Comparison of ENCODE assay signal across 1 cellular context in the genomic region with DNA sequence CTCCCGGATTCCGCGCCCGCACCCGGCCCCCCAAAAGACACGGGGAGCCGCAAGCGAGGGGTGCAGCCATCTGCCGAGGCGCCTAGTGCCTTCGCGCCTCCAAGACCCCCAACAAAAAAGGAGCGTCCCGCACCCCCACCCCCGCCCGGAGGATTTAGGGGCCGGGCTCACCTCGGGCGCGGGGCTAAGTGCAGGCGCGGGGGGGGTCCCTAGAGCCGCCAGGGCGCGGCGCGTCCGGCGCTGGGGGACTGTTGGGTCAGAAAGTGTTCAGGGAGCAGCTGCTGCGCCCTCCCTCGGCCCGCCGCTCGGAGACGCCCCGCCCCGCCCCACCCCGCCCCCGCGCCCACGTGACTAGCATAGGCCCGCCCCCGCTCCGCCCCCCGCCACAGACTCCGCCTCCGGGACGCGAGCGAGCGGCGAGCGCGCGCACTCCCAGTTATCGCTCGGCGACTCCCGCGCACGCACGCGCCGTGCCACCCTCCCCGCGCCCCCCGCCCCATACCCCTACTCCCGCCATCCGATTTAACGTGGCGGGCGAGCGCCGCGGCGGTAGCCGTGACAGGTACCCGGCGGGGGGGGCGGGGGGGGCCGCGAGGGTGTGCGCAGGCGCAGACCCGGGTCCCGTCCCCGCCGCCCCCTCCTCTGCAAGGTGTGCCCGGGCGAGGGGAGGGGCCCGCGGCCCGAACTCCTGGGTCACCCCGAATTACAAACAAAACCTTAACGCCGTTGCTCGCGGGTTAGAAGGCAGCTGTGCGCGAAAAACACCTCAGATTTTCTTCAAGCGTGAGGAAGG.
TF ChIP-seq lines count a peak whose summit lies in the region.

No MANE protein-coding gene starts in this region.

TF ChIP-seq in HEK293, 187 proteins besides CTCF, POLR2A, EP300 and RAD21 (continued from another document):
- TF ChIP-seq, protein P1, sequence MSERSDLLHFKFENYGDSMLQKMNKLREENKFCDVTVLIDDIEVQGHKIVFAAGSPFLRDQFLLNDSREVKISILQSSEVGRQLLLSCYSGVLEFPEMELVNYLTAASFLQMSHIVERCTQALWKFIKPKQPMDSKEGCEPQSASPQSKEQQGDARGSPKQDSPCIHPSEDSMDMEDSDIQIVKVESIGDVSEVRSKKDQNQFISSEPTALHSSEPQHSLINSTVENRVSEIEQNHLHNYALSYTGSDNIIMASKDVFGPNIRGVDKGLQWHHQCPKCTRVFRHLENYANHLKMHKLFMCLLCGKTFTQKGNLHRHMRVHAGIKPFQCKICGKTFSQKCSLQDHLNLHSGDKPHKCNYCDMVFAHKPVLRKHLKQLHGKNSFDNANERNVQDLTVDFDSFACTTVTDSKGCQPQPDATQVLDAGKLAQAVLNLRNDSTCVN (tag by site-specific recombination; optimal IDR thresholded peaks at IDR 0.05) = peak; percentile 78
- TF ChIP-seq, protein P2, sequence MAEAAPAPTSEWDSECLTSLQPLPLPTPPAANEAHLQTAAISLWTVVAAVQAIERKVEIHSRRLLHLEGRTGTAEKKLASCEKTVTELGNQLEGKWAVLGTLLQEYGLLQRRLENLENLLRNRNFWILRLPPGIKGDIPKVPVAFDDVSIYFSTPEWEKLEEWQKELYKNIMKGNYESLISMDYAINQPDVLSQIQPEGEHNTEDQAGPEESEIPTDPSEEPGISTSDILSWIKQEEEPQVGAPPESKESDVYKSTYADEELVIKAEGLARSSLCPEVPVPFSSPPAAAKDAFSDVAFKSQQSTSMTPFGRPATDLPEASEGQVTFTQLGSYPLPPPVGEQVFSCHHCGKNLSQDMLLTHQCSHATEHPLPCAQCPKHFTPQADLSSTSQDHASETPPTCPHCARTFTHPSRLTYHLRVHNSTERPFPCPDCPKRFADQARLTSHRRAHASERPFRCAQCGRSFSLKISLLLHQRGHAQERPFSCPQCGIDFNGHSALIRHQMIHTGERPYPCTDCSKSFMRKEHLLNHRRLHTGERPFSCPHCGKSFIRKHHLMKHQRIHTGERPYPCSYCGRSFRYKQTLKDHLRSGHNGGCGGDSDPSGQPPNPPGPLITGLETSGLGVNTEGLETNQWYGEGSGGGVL (tag by site-specific recombination; IDR thresholded peaks at IDR 0.05) = peak; percentile 35; the same call in 1 of the 2 replicates
- TF ChIP-seq ZNF510 (tag by site-specific recombination; IDR thresholded peaks at IDR 0.05; ENCODE audit: insufficient replicate concordance) (no peak), ZNF19 (tag by site-specific recombination; IDR thresholded peaks at IDR 0.05; ENCODE audit: low read depth) (no peak), BCL11B (tag by site-specific recombination; IDR thresholded peaks at IDR 0.05; ENCODE audit: low read depth) (0 out of 2 replicates have a peak, but pooled peaks have one; percentile 40), ZNF530 (tag by site-specific recombination; IDR thresholded peaks at IDR 0.05; ENCODE audit: low read depth) (no peak), EGR2 (tag by site-specific recombination; IDR thresholded peaks at IDR 0.05; ENCODE audit: low read depth) (no peak), KLF8 (tag by site-specific recombination; IDR thresholded peaks at IDR 0.05) (peak; percentile 47; the same call in 1 of the 2 replicates), TCF7L2 (IDR thresholded peaks at IDR 0.05; ENCODE audit: borderline replicate concordance, low read depth, low read length) (no peak), SP3 (tag by site-specific recombination; IDR thresholded peaks at IDR 0.05) (peak; percentile 55), ZNF558 (tag by site-specific recombination; IDR thresholded peaks at IDR 0.05) (no peak), GLIS1 (tag by site-specific recombination; IDR thresholded peaks at IDR 0.05) (peak; percentile 38), ZBTB48 (tag by site-specific recombination; IDR thresholded peaks at IDR 0.05) (peak; percentile 82), ZNF311 (tag by site-specific recombination; IDR thresholded peaks at IDR 0.05; ENCODE audit: borderline replicate concordance) (no peak), ZBTB8A (tag by site-specific recombination; IDR thresholded peaks at IDR 0.05) (peak; percentile 88), SCRT1 (tag by site-specific recombination; IDR thresholded peaks at IDR 0.05; ENCODE audit: borderline replicate concordance) (no peak), KLF10 (tag by site-specific recombination; IDR thresholded peaks at IDR 0.05) (peak; percentile 48; the same call in 1 of the 2 replicates), ZNF37A (tag by site-specific recombination; IDR thresholded peaks at IDR 0.05) (no peak), ZNF404 (tag by site-specific recombination; IDR thresholded peaks at IDR 0.05) (no peak), GLIS2 (tag by site-specific recombination; IDR thresholded peaks at IDR 0.05) (peak; percentile 77), BCL11A (tag by site-specific recombination; IDR thresholded peaks at IDR 0.05; ENCODE audit: low read depth) (peak; percentile 63; the same call in 1 of the 2 replicates), ZNF341 (tag by site-specific recombination; IDR thresholded peaks at IDR 0.05; ENCODE audit: low read depth) (peak; percentile 91)
- TF ChIP-seq, protein P3, sequence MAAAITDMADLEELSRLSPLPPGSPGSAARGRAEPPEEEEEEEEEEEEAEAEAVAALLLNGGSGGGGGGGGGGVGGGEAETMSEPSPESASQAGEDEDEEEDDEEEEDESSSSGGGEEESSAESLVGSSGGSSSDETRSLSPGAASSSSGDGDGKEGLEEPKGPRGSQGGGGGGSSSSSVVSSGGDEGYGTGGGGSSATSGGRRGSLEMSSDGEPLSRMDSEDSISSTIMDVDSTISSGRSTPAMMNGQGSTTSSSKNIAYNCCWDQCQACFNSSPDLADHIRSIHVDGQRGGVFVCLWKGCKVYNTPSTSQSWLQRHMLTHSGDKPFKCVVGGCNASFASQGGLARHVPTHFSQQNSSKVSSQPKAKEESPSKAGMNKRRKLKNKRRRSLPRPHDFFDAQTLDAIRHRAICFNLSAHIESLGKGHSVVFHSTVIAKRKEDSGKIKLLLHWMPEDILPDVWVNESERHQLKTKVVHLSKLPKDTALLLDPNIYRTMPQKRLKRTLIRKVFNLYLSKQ (tag by site-specific recombination; IDR thresholded peaks at IDR 0.05; ENCODE audit: borderline replicate concordance) = no peak
- TF ChIP-seq, protein P4, sequence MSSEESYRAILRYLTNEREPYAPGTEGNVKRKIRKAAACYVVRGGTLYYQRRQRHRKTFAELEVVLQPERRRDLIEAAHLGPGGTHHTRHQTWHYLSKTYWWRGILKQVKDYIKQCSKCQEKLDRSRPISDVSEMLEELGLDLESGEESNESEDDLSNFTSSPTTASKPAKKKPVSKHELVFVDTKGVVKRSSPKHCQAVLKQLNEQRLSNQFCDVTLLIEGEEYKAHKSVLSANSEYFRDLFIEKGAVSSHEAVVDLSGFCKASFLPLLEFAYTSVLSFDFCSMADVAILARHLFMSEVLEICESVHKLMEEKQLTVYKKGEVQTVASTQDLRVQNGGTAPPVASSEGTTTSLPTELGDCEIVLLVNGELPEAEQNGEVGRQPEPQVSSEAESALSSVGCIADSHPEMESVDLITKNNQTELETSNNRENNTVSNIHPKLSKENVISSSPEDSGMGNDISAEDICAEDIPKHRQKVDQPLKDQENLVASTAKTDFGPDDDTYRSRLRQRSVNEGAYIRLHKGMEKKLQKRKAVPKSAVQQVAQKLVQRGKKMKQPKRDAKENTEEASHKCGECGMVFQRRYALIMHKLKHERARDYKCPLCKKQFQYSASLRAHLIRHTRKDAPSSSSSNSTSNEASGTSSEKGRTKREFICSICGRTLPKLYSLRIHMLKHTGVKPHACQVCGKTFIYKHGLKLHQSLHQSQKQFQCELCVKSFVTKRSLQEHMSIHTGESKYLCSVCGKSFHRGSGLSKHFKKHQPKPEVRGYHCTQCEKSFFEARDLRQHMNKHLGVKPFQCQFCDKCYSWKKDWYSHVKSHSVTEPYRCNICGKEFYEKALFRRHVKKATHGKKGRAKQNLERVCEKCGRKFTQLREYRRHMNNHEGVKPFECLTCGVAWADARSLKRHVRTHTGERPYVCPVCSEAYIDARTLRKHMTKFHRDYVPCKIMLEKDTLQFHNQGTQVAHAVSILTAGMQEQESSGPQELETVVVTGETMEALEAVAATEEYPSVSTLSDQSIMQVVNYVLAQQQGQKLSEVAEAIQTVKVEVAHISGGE (tag by site-specific recombination; conservative IDR thresholded peaks at IDR 0.05; ENCODE audit: low read depth) = peak; percentile 20; the same call in 1 of the 2 replicates
- TF ChIP-seq, protein P5, sequence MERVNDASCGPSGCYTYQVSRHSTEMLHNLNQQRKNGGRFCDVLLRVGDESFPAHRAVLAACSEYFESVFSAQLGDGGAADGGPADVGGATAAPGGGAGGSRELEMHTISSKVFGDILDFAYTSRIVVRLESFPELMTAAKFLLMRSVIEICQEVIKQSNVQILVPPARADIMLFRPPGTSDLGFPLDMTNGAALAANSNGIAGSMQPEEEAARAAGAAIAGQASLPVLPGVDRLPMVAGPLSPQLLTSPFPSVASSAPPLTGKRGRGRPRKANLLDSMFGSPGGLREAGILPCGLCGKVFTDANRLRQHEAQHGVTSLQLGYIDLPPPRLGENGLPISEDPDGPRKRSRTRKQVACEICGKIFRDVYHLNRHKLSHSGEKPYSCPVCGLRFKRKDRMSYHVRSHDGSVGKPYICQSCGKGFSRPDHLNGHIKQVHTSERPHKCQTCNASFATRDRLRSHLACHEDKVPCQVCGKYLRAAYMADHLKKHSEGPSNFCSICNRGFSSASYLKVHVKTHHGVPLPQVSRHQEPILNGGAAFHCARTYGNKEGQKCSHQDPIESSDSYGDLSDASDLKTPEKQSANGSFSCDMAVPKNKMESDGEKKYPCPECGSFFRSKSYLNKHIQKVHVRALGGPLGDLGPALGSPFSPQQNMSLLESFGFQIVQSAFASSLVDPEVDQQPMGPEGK (tag by site-specific recombination; IDR thresholded peaks at IDR 0.05) = peak; percentile 71
- TF ChIP-seq, protein P6, sequence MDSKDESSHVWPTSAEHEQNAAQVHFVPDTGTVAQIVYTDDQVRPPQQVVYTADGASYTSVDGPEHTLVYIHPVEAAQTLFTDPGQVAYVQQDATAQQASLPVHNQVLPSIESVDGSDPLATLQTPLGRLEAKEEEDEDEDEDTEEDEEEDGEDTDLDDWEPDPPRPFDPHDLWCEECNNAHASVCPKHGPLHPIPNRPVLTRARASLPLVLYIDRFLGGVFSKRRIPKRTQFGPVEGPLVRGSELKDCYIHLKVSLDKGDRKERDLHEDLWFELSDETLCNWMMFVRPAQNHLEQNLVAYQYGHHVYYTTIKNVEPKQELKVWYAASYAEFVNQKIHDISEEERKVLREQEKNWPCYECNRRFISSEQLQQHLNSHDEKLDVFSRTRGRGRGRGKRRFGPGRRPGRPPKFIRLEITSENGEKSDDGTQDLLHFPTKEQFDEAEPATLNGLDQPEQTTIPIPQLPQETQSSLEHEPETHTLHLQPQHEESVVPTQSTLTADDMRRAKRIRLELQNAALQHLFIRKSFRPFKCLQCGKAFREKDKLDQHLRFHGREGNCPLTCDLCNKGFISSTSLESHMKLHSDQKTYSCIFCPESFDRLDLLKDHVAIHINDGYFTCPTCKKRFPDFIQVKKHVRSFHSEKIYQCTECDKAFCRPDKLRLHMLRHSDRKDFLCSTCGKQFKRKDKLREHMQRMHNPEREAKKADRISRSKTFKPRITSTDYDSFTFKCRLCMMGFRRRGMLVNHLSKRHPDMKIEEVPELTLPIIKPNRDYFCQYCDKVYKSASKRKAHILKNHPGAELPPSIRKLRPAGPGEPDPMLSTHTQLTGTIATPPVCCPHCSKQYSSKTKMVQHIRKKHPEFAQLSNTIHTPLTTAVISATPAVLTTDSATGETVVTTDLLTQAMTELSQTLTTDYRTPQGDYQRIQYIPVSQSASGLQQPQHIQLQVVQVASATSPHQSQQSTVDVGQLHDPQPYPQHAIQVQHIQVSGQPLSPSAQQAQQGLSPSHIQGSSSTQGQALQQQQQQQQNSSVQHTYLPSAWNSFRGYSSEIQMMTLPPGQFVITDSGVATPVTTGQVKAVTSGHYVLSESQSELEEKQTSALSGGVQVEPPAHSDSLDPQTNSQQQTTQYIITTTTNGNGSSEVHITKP (tag by site-specific recombination; IDR thresholded peaks at IDR 0.05) = peak; percentile 55
